10 cellular contexts compared by ENCODE assay signal in genomic region chr2:63977904-63978303, GRCh38. TPM values are rescaled to one million over a fixed set of nuclear protein-coding genes. Genes with fewer than 3 reads are reported as not detected.
DNase-seq lines count a peak whose midpoint lies in the region; ATAC-seq, FAIRE-seq and TF ChIP-seq lines count a peak whose summit lies in the region.
"Had no signal": no experiment of that assay in that cellular context is flagged by ENCODE, and none has a peak within 500 bp of the region (broad histone marks: within the 10 kb centered on the region; RNA-seq: fewer than 3 reads in every experiment).

No MANE protein-coding gene starts in this region.

- intact Hi-C loops in colonic mucosa (cut with DNase I), result no loop called here

- no peak overlapping the region for H3K4me3 ChIP-seq in colonic mucosa

- no peak for TF ChIP-seq CTCF in colonic mucosa (IDR thresholded peaks at IDR 0.05)

- no peak overlapping the region for H3K27ac ChIP-seq in colonic mucosa

- no peaks in the 10 kb centered on the region for H3K9me3 ChIP-seq in colonic mucosa

- H3K27me3 ChIP-seq in colonic mucosa, result no peaks in the 10 kb centered on the region

- no peaks in the 10 kb centered on the region for H3K4me1 ChIP-seq in colonic mucosa

- H3K9ac ChIP-seq in colonic mucosa (ENCODE audit: low read depth in 2 of 2, low read length in 2 of 2), result no peak overlapping the region

- FAIRE-seq in urothelium cell line (lab: Jason Lieb, UNC), result no peak
- FAIRE-seq: bronchial epithelial cell had no signal

- peak; percentile 90 for ATAC-seq in GM18499 (IDR thresholded peaks at IDR 0.05; ENCODE audit: insufficient read depth, unreplicated experiment)
- peak; percentile 96 for ATAC-seq in GM21367 (IDR thresholded peaks at IDR 0.05; ENCODE audit: unreplicated experiment)
- peak; percentile 93 for ATAC-seq in HG03378 (IDR thresholded peaks at IDR 0.05; ENCODE audit: unreplicated experiment)

- peak; percentile 53 for DNase-seq in activated naive CD4-positive, alpha-beta T cell treated with anti-CD3 and anti-CD28 coated beads, Interleukin-2, amount 50 U/mL, for 16 hours
- DNase-seq in SW480 (ENCODE audit: low spot score) (no peak), urothelium cell line (ENCODE audit: low spot score) (no peak), midbrain (lab: John Stamatoyannopoulos, UW) (no peak), colonic mucosa (no peak)
- DNase-seq: DMS79 treated with DMSO at 0.1 percent for 48 hours had no signal

- no peaks in the 10 kb centered on the region for H3K36me3 ChIP-seq in colonic mucosa

RNA-seq across cellular contexts. Expression of gene VPS54, which starts 41.3 kb away (rescaled TPM):
- 10 to 100 TPM; 16.2 to 22.5 TPM for total RNA-seq in colonic mucosa
